Comparison of ENCODE assay signal across 2 cellular contexts in genomic region chr7:52088008-52088787, GRCh38.
A peak's percentile ranks its signal among the peaks of the same experiment; 100 is the strongest.
TF ChIP-seq lines count a peak whose summit lies in the region.

No MANE protein-coding gene starts in this region.

TF ChIP-seq in GM23338, 12 proteins besides CTCF, POLR2A, EP300 and RAD21:
- no peak for TF ChIP-seq ZNF462 (CRISPR knock-in tag; IDR thresholded peaks at IDR 0.05)
- TF ChIP-seq CREB1 (CRISPR knock-in tag; IDR thresholded peaks at IDR 0.05; ENCODE audit: low read depth): no peak; the same call in 1 of the 2 replicates
- no peak for TF ChIP-seq ETS1 (IDR thresholded peaks at IDR 0.05)
- 0 out of 2 replicates have a peak, but pooled peaks have one; percentile 44 for TF ChIP-seq POLR2AphosphoS5 (IDR thresholded peaks at IDR 0.05; ENCODE audit: low read depth)
- TF ChIP-seq JUNB (IDR thresholded peaks at IDR 0.05; ENCODE audit: unreplicated experiment): no peak

TF ChIP-seq in H1, 55 proteins besides CTCF, POLR2A, EP300 and RAD21 (continued from another document):
- TF ChIP-seq CHD7 (IDR thresholded peaks at IDR 0.05; ENCODE audit: insufficient replicate concordance, low read length): no peak
- 0 out of 2 replicates have a peak, but pooled peaks have one; percentile 43 for TF ChIP-seq E2F6 (IDR thresholded peaks at IDR 0.05)
- TF ChIP-seq EGR1 (IDR thresholded peaks at IDR 0.05; ENCODE audit: borderline replicate concordance, low read depth, low read length): 0 out of 2 replicates have a peak, but pooled peaks have one; percentile 2
- no peak for TF ChIP-seq MAFK (IDR thresholded peaks at IDR 0.05; ENCODE audit: low read depth, low read length)
- TF ChIP-seq NRF1 (IDR thresholded peaks at IDR 0.05; ENCODE audit: low read depth, low read length): no peak
- 0 out of 2 replicates have a peak, but pooled peaks have one; percentile 42 for TF ChIP-seq POLR2AphosphoS5 (IDR thresholded peaks at IDR 0.05; ENCODE audit: low read depth, low read length)
- peak; percentile 53; the same call in 1 of the 2 replicates for TF ChIP-seq TAF1 (IDR thresholded peaks at IDR 0.05; ENCODE audit: low read depth, low read length)
- peak; percentile 43; the same call in 1 of the 2 replicates for TF ChIP-seq TBP (IDR thresholded peaks at IDR 0.05; ENCODE audit: low read depth, low read length)
- peak; percentile 84 for TF ChIP-seq ASH2L (IDR thresholded peaks at IDR 0.05; ENCODE audit: low read length)
- peak; percentile 64; the same call in 1 of the 2 replicates for TF ChIP-seq CEBPB (IDR thresholded peaks at IDR 0.05; ENCODE audit: low read depth, low read length)
- no peak for TF ChIP-seq CBX5 (IDR thresholded peaks at IDR 0.05; ENCODE audit: low read depth, low read length)
- TF ChIP-seq SRF (IDR thresholded peaks at IDR 0.05; ENCODE audit: low read depth, low read length): no peak
- no peak for TF ChIP-seq USF2 (IDR thresholded peaks at IDR 0.05; ENCODE audit: low read length)
- peak; percentile 78 for TF ChIP-seq RBBP5 (IDR thresholded peaks at IDR 0.05; ENCODE audit: borderline replicate concordance, low read depth, low read length)
- no peak for TF ChIP-seq BRCA1 (IDR thresholded peaks at IDR 0.05; ENCODE audit: low read depth, low read length)
